In genomic region chr15:47364671-47365141, GRCh38 we compare ENCODE assay signal across 35 cellular contexts.
A peak's percentile ranks its signal among the peaks of the same experiment; 100 is the strongest.
DNase-seq lines count a peak whose midpoint lies in the region; ATAC-seq, FAIRE-seq and TF ChIP-seq lines count a peak whose summit lies in the region.
"Had no signal": no experiment of that assay in that cellular context is flagged by ENCODE, and none has a peak within 500 bp of the region (broad histone marks: within the 10 kb centered on the region; RNA-seq: fewer than 3 reads in every experiment).

No MANE protein-coding gene starts in this region.

- H3K79me2 ChIP-seq in H1 (ENCODE audit: control insufficient read depth in 1 of 2, insufficient read depth in 2 of 2, low read length in 2 of 2): no peaks in the 10 kb centered on the region

- no peak overlapping the region for H4K5ac ChIP-seq in H1 (ENCODE audit: insufficient read length, low read depth, low read length)

- peaks cover 8 to 30% (median 24%) of the 10 kb centered on the region in 10 experiments for H3K4me1 ChIP-seq in BLaER1 treated with 17β-estradiol and CSF1 and Interleukin-3, amounts not matched to agents 10 nM and 100 nM
- H3K4me1 ChIP-seq in H1 (replicated peaks in 1 of 4; ENCODE audit: control insufficient read depth in 3 of 4, insufficient read depth in 4 of 4, low read length in 3 of 4): no peaks in the 10 kb centered on the region; a peak in 3 of 7 replicates
- H3K4me1 ChIP-seq: colonic mucosa, HAP-1, lower lobe of right lung, psoas muscle, SJCRH30 had no signal

- no peaks in the 10 kb centered on the region for H3K79me1 ChIP-seq in H1 (ENCODE audit: low read depth, low read length)

- no peak overlapping the region for H2BK120ac ChIP-seq in H1 (replicated peaks; ENCODE audit: low read depth, low read length)

- no peak overlapping the region for H2BK20ac ChIP-seq in H1 (ENCODE audit: low read length)

- H3K27ac Mint-ChIP-seq in nephron progenitor cell: peak overlapping the region; percentile 21
- H3K27ac Mint-ChIP-seq: activated CD4-positive, alpha-beta memory T cell treated with anti-CD3 and anti-CD28 coated beads for 36 hours; activated T-helper 17 cell treated with anti-CD3 and anti-CD28 coated beads, Interleukin-2, amount 50 U/mL, for 72 hours; stimulated activated naive CD8-positive, alpha-beta T cell treated with anti-CD3 and anti-CD28 coated beads, Interleukin-15, Interleukin-2, amounts not matched to agents 100 ng/mL and 50 ng/mL, for 24 hours; T-helper 1 cell treated with Interleukin-12 subunit alpha and Interleukin-12 subunit beta and Interleukin-4 antibody, amounts not matched to agents 30 μg/mL and 1 μg/mL, for 36 hours had no signal

- H3K23me2 ChIP-seq in H1 (ENCODE audit: low read depth, low read length): no peaks in the 10 kb centered on the region

- H4K8ac ChIP-seq in H1 (ENCODE audit: extremely low read depth, insufficient read depth, low read length): no peak overlapping the region

- POLR2A ChIA-PET in H1 (lab: Charles Lee; ENCODE audit: partially characterized antibody): no interaction called here

- no peak overlapping the region for H4K91ac ChIP-seq in H1 (replicated peaks; ENCODE audit: insufficient read length, low read length)

- no peak overlapping the region for H3K4ac ChIP-seq in H1 (replicated peaks; ENCODE audit: insufficient read length, low read depth, low read length)

- no peak overlapping the region for H3K56ac ChIP-seq in H1 (replicated peaks; ENCODE audit: insufficient read length, low read depth, low read length)

- H3K9me3 Mint-ChIP-seq in nephron progenitor cell: no peaks in the 10 kb centered on the region
- H3K9me3 Mint-ChIP-seq: activated CD4-positive, alpha-beta memory T cell treated with anti-CD3 and anti-CD28 coated beads for 36 hours; stimulated activated naive CD8-positive, alpha-beta T cell treated with anti-CD3 and anti-CD28 coated beads, Interleukin-15, Interleukin-2, amounts not matched to agents 100 ng/mL and 50 ng/mL, for 24 hours; T-helper 1 cell treated with Interleukin-12 subunit alpha and Interleukin-12 subunit beta and Interleukin-4 antibody, amounts not matched to agents 30 μg/mL and 1 μg/mL, for 36 hours had no signal

- H3K27ac ChIP-seq in BLaER1 treated with 17β-estradiol and CSF1 and Interleukin-3, amounts not matched to agents 10 nM and 100 nM: no peak overlapping the region; a peak in 1 of 22 replicates
- H3K27ac ChIP-seq in H1 (ENCODE audit: low read depth, low read length): no peak overlapping the region
- H3K27ac ChIP-seq: colonic mucosa, HL-60, lower lobe of right lung, psoas muscle, SJCRH30 had no signal

- TF ChIP-seq CTCF in H1 (IDR thresholded peaks at IDR 0.05; ENCODE audit: control extremely low read depth in 1 of 3, insufficient read depth in 1 of 3, low read depth in 1 of 3, low read length in 3 of 3) (no peak), nephron progenitor cell (IDR thresholded peaks at IDR 0.05) (no peak)

- H3K4me1 Mint-ChIP-seq in nephron progenitor cell: peaks cover 25% of the 10 kb centered on the region
- H3K4me1 Mint-ChIP-seq: activated T-helper 17 cell treated with anti-CD3 and anti-CD28 coated beads, Interleukin-2, amount 50 U/mL, for 72 hours had no signal

- no peak for ATAC-seq in HG02981 (IDR thresholded peaks at IDR 0.05; ENCODE audit: unreplicated experiment)
- ATAC-seq: activated CD4-positive, CD25-positive, alpha-beta regulatory T cell treated with anti-CD3 and anti-CD28 coated beads, Interleukin-2, amount 50 U/mL, for 24 hours; activated T-helper 17 cell treated with anti-CD3 and anti-CD28 coated beads, Interleukin-2, amount 50 U/mL, for 72 hours; lower lobe of right lung; psoas muscle had no signal

- peaks cover 0 to 6% (median 0%) of the 10 kb centered on the region in 11 experiments; a peak in 1 of 22 replicates for H3K9me3 ChIP-seq in BLaER1 treated with 17β-estradiol and CSF1 and Interleukin-3, amounts not matched to agents 10 nM and 100 nM (replicated peaks in 1 of 11)
- H3K9me3 ChIP-seq in H1 (ENCODE audit: insufficient read depth in 2 of 2, low read depth in 1 of 2, low read length in 1 of 2): no peaks in the 10 kb centered on the region
- H3K9me3 ChIP-seq: colonic mucosa, HAP-1, lower lobe of right lung, psoas muscle, SJCRH30 had no signal

- H2BK5ac ChIP-seq in H1 (ENCODE audit: low read depth, low read length): no peak overlapping the region

- no peak overlapping the region for H3K23ac ChIP-seq in H1 (ENCODE audit: insufficient read length)

- no peak overlapping the region for H3K18ac ChIP-seq in H1 (ENCODE audit: extremely low read depth, low read length)

- H3K36me3 Mint-ChIP-seq in nephron progenitor cell (ENCODE audit: low read depth): no peaks in the 10 kb centered on the region
- H3K36me3 Mint-ChIP-seq: activated CD4-positive, alpha-beta memory T cell treated with anti-CD3 and anti-CD28 coated beads for 36 hours had no signal

- no peak overlapping the region for H3K14ac ChIP-seq in H1 (ENCODE audit: insufficient read length)

- H2BK12ac ChIP-seq in H1 (ENCODE audit: low read depth, low read length): no peak overlapping the region

- no peak for TF ChIP-seq RAD21 in H1 (IDR thresholded peaks at IDR 0.05 in 1 of 2, conservative IDR thresholded peaks at IDR 0.05 in 1 of 2; ENCODE audit: low read depth in 2 of 2, low read length in 2 of 2)

- H2BK15ac ChIP-seq in H1 (ENCODE audit: low read length): no peak overlapping the region

- DNase-seq in NCI-H2227 (lab: John Stamatoyannopoulos, UW; ENCODE audit: unreplicated experiment) (peak; percentile 70), H1 (ENCODE audit: low read depth in 1 of 2, low spot score in 2 of 2) (no peak), nephron progenitor cell (no peak), NCI-H2107 treated with DMSO at 0.1 percent for 48 hours (lab: John Stamatoyannopoulos, UW; ENCODE audit: unreplicated experiment) (no peak), putamen (ENCODE audit: low spot score) (no peak), SHP77 treated with DMSO at 0.1 percent for 48 hours (lab: John Stamatoyannopoulos, UW) (no peak)
- DNase-seq: activated CD4-positive, alpha-beta memory T cell treated with anti-CD3 and anti-CD28 coated beads for 36 hours; activated CD8-positive, alpha-beta memory T cell treated with anti-CD3 and anti-CD28 coated beads, Interleukin-2, amount 50 U/mL, for 4 hours; activated naive CD4-positive, alpha-beta T cell treated with anti-CD3 and anti-CD28 coated beads, Interleukin-2, amount 50 U/mL, for 16 hours; colonic mucosa; effector memory CD4-positive, alpha-beta T cell; erythroblast; GF-D8; head of caudate nucleus; Karpas-422; kidney glomerular epithelial cell; lower lobe of right lung; NCI-H146; NCI-H2171 treated with DMSO at 0.1 percent for 48 hours; NCI-H526; psoas muscle; SJCRH30 had no signal

- TF ChIP-seq EP300 in H1 (IDR thresholded peaks at IDR 0.05; ENCODE audit: borderline replicate concordance in 1 of 2, low read depth in 2 of 2, low read length in 2 of 2): no peak

- no peak overlapping the region for H2AK5ac ChIP-seq in H1 (ENCODE audit: low read depth, low read length)

- no peak overlapping the region for H3K9ac ChIP-seq in BLaER1 treated with 17β-estradiol and CSF1 and Interleukin-3, amounts not matched to agents 10 nM and 100 nM
- no peak overlapping the region for H3K9ac ChIP-seq in H1 (replicated peaks in 1 of 4; ENCODE audit: extremely low read depth in 1 of 4, low read depth in 3 of 4, low read length in 3 of 4)

- no peak for FAIRE-seq in H1 (lab: Jason Lieb, UNC)
- FAIRE-seq: A204.1, bronchial epithelial cell, GM19239, RCC 7860, TTC549 had no signal

- no peaks in the 10 kb centered on the region for H3K27me3 Mint-ChIP-seq in nephron progenitor cell (ENCODE audit: low read depth, poor library complexity)
- H3K27me3 Mint-ChIP-seq: activated CD4-positive, alpha-beta memory T cell treated with anti-CD3 and anti-CD28 coated beads for 36 hours; activated T-helper 17 cell treated with anti-CD3 and anti-CD28 coated beads, Interleukin-2, amount 50 U/mL, for 72 hours; stimulated activated naive CD8-positive, alpha-beta T cell treated with anti-CD3 and anti-CD28 coated beads, Interleukin-15, Interleukin-2, amounts not matched to agents 100 ng/mL and 50 ng/mL, for 24 hours had no signal

- H3K36me3 ChIP-seq in BLaER1 treated with 17β-estradiol and CSF1 and Interleukin-3, amounts not matched to agents 10 nM and 100 nM: no peaks in the 10 kb centered on the region
- H3K36me3 ChIP-seq in H1 (ENCODE audit: control insufficient read depth in 2 of 4, insufficient read depth in 4 of 4, low read length in 3 of 4): no peaks in the 10 kb centered on the region
- H3K36me3 ChIP-seq: colonic mucosa, HAP-1, lower lobe of right lung, SJCRH30 had no signal

- 62% methylated on average over 4 of the region's 4 CpGs; no CpG with 5 or more reads in 1 of the 2 experiments for WGBS in H1 (ENCODE audit: extremely low coverage in 1 of 2, insufficient coverage in 1 of 2, insufficient read length in 1 of 2, insufficient replicate concordance in 2 of 2, low coverage in 1 of 2, low lambda C conversion rate in 2 of 2, missing lambda C conversion rate in 1 of 2), 2 experiments

- H3K27me3 ChIP-seq in BLaER1 treated with 17β-estradiol and CSF1 and Interleukin-3, amounts not matched to agents 10 nM and 100 nM: no peaks in the 10 kb centered on the region
- H3K27me3 ChIP-seq in H1 (replicated peaks in 1 of 4; ENCODE audit: control insufficient read depth in 3 of 4, extremely low read depth in 1 of 4, insufficient read depth in 3 of 4, low read length in 3 of 4): no peaks in the 10 kb centered on the region
- H3K27me3 ChIP-seq: colonic mucosa, SJCRH30 had no signal

- H3K4me2 ChIP-seq in BLaER1 treated with 17β-estradiol and CSF1 and Interleukin-3, amounts not matched to agents 10 nM and 100 nM: peak overlapping the region in 8 of 11 experiments; percentile 0 to 59 (median 48); a peak in 15 of 22 replicates
- H3K4me2 ChIP-seq in H1 (ENCODE audit: insufficient read depth in 1 of 2, low read depth in 2 of 2, low read length in 2 of 2): no peak overlapping the region

- no peak overlapping the region for H3K4me3 Mint-ChIP-seq in nephron progenitor cell
- H3K4me3 Mint-ChIP-seq: activated CD4-positive, alpha-beta memory T cell treated with anti-CD3 and anti-CD28 coated beads for 36 hours; activated T-helper 17 cell treated with anti-CD3 and anti-CD28 coated beads, Interleukin-2, amount 50 U/mL, for 72 hours; stimulated activated naive CD8-positive, alpha-beta T cell treated with anti-CD3 and anti-CD28 coated beads, Interleukin-15, Interleukin-2, amounts not matched to agents 100 ng/mL and 50 ng/mL, for 24 hours; T-helper 1 cell treated with Interleukin-12 subunit alpha and Interleukin-12 subunit beta and Interleukin-4 antibody, amounts not matched to agents 30 μg/mL and 1 μg/mL, for 36 hours had no signal

- no peaks in the 10 kb centered on the region for H4K20me1 ChIP-seq in BLaER1 treated with 17β-estradiol and CSF1 and Interleukin-3, amounts not matched to agents 10 nM and 100 nM
- no peaks in the 10 kb centered on the region for H4K20me1 ChIP-seq in H1 (replicated peaks in 1 of 2; ENCODE audit: control insufficient read depth in 1 of 2, insufficient read depth in 2 of 2, low read length in 2 of 2)

- H2AFZ ChIP-seq in H1 (ENCODE audit: low read length): 0 out of 2 replicates have a peak overlapping the region, but pooled peaks have one; percentile 29

- CTCF ChIA-PET in H1 (lab: Charles Lee; ENCODE audit: partially characterized antibody): interaction anchor here (1.4 to 2.9 kb wide), 2 partner anchors 8 to 41 kb away, joined by 3 to 19 read pairs; no protein-coding TSS in a partner anchor

- H3K4me3 ChIP-seq in BLaER1 treated with 17β-estradiol and CSF1 and Interleukin-3, amounts not matched to agents 10 nM and 100 nM: no peak overlapping the region
- no peak overlapping the region for H3K4me3 ChIP-seq in H1 (ENCODE audit: extremely low read depth in 1 of 4, insufficient read depth in 2 of 4, low read depth in 3 of 4, low read length in 4 of 4)
- H3K4me3 ChIP-seq: colonic mucosa, HAP-1, lower lobe of right lung, psoas muscle, SJCRH30 had no signal

- TF ChIP-seq POLR2A in H1 (IDR thresholded peaks at IDR 0.05; ENCODE audit: control extremely low read depth in 1 of 2, low read depth in 2 of 2, low read length in 2 of 2): no peak

Comparison
In these comparisons a context has a peak if more than half of its experiments do, and no peak if none do; other contexts are left out.
1. H3K4me2 ChIP-seq: peak in BLaER1 treated with 17β-estradiol and CSF1 and Interleukin-3, amounts not matched to agents 10 nM and 100 nM (8 of 11); none in H1 (0 of 2).